In genomic region chr9:31908158-31908890, GRCh38 we compare ENCODE assay signal across 11 cellular contexts.
A peak's percentile ranks its signal among the peaks of the same experiment; 100 is the strongest.
DNase-seq lines count a peak whose midpoint lies in the region; ATAC-seq, FAIRE-seq and TF ChIP-seq lines count a peak whose summit lies in the region.
"Had no signal": no experiment of that assay in that cellular context is flagged by ENCODE, and none has a peak within 500 bp of the region (broad histone marks: within the 10 kb centered on the region; RNA-seq: fewer than 3 reads in every experiment).

No MANE protein-coding gene starts in this region.

- H3K27me3 Mint-ChIP-seq in HFFc6 (ENCODE audit: insufficient read depth): no peaks in the 10 kb centered on the region
- no peaks in the 10 kb centered on the region for H3K27me3 Mint-ChIP-seq in activated T-cell treated with anti-CD3 and anti-CD28 coated beads, Interleukin-2, amount 50 U/mL, for 24 hours

- no peak overlapping the region for H3K4me3 Mint-ChIP-seq in HFFc6
- no peak overlapping the region for H3K4me3 Mint-ChIP-seq in activated T-cell treated with anti-CD3 and anti-CD28 coated beads, Interleukin-2, amount 50 U/mL, for 24 hours
- H3K4me3 Mint-ChIP-seq: nephron; stimulated activated effector memory CD8-positive, alpha-beta T cell treated with anti-CD3 and anti-CD28 coated beads, Interleukin-12 subunit alpha, Interleukin-12 subunit beta, amount 100 ng/mL, for 72 hours had no signal

- no peaks in the 10 kb centered on the region; the same call in 1 of the 2 replicates for H3K36me3 Mint-ChIP-seq in HFFc6 (ENCODE audit: low read depth)
- H3K36me3 Mint-ChIP-seq in activated T-cell treated with anti-CD3 and anti-CD28 coated beads, Interleukin-2, amount 50 U/mL, for 24 hours (ENCODE audit: low read depth): no peaks in the 10 kb centered on the region
- H3K36me3 Mint-ChIP-seq: stimulated activated effector memory CD8-positive, alpha-beta T cell treated with anti-CD3 and anti-CD28 coated beads, Interleukin-12 subunit alpha, Interleukin-12 subunit beta, amount 100 ng/mL, for 72 hours had no signal

- ATAC-seq in GM18520 (IDR thresholded peaks at IDR 0.05; ENCODE audit: unreplicated experiment) (peak; percentile 89), pancreas (no peak)
- ATAC-seq: stimulated activated effector memory CD8-positive, alpha-beta T cell treated with anti-CD3 and anti-CD28 coated beads, Interleukin-12 subunit alpha, Interleukin-12 subunit beta, amount 100 ng/mL, for 72 hours had no signal

- intact Hi-C loops in pancreas (cut with DNase I): no loop called here

- 72 to 80% methylated on average over 6 of the region's 6 CpGs for WGBS in pancreas, 2 donors

- H3K4me1 ChIP-seq in pancreas: no peaks in the 10 kb centered on the region

- no peak overlapping the region for H3K4me3 ChIP-seq in pancreas

- FAIRE-seq in pancreas (lab: Jason Lieb, UNC): no peak
- FAIRE-seq: colon had no signal

- no peak overlapping the region for H3K27ac ChIP-seq in pancreas

- DNase-seq in HFFc6 (peak; percentile 6), M059J (ENCODE audit: low read depth) (peak; percentile 96), foreskin melanocyte (peak; percentile 18), pancreas (no peak), hippocampal formation (lab: John Stamatoyannopoulos, UW) (no peak)
- no peak for DNase-seq in activated T-cell treated with anti-CD3 and anti-CD28 coated beads, Interleukin-2, amount 50 U/mL, for 24 hours
- no peak for DNase-seq in activated CD8-positive, alpha-beta memory T cell treated with anti-CD3 and anti-CD28 coated beads, Interleukin-2, amount 50 U/mL, for 4 hours

- no peaks in the 10 kb centered on the region for H3K9me3 ChIP-seq in pancreas

- H3K27ac Mint-ChIP-seq in HFFc6: no peak overlapping the region
- H3K27ac Mint-ChIP-seq in activated T-cell treated with anti-CD3 and anti-CD28 coated beads, Interleukin-2, amount 50 U/mL, for 24 hours: no peak overlapping the region
- H3K27ac Mint-ChIP-seq: nephron; stimulated activated effector memory CD8-positive, alpha-beta T cell treated with anti-CD3 and anti-CD28 coated beads, Interleukin-12 subunit alpha, Interleukin-12 subunit beta, amount 100 ng/mL, for 72 hours had no signal

- H3K9me3 Mint-ChIP-seq in HFFc6: peaks cover 41% of the 10 kb centered on the region
- no peaks in the 10 kb centered on the region for H3K9me3 Mint-ChIP-seq in activated T-cell treated with anti-CD3 and anti-CD28 coated beads, Interleukin-2, amount 50 U/mL, for 24 hours
- H3K9me3 Mint-ChIP-seq: stimulated activated effector memory CD8-positive, alpha-beta T cell treated with anti-CD3 and anti-CD28 coated beads, Interleukin-12 subunit alpha, Interleukin-12 subunit beta, amount 100 ng/mL, for 72 hours had no signal

- no peaks in the 10 kb centered on the region for H3K27me3 ChIP-seq in pancreas

- no peaks in the 10 kb centered on the region for H3K4me1 Mint-ChIP-seq in HFFc6 (ENCODE audit: low read depth)
- H3K4me1 Mint-ChIP-seq in activated T-cell treated with anti-CD3 and anti-CD28 coated beads, Interleukin-2, amount 50 U/mL, for 24 hours (ENCODE audit: low read depth): no peaks in the 10 kb centered on the region
- H3K4me1 Mint-ChIP-seq: nephron had no signal

- TF ChIP-seq CTCF in HFFc6 (IDR thresholded peaks at IDR 0.05) (no peak), pancreas (IDR thresholded peaks at IDR 0.05) (no peak)

- no peaks in the 10 kb centered on the region for H3K36me3 ChIP-seq in pancreas

Comparison
In these comparisons a context has a peak if more than half of its experiments do, and no peak if none do; other contexts are left out.
1. DNase-seq: peak in HFFc6 (single experiment), M059J (single experiment) and foreskin melanocyte (single experiment); none in activated T-cell treated with anti-CD3 and anti-CD28 coated beads, Interleukin-2, amount 50 U/mL, for 24 hours (single experiment), pancreas (0 of 6), activated CD8-positive, alpha-beta memory T cell treated with anti-CD3 and anti-CD28 coated beads, Interleukin-2, amount 50 U/mL, for 4 hours (single experiment) and hippocampal formation (0 of 2).